In the genomic region with DNA sequence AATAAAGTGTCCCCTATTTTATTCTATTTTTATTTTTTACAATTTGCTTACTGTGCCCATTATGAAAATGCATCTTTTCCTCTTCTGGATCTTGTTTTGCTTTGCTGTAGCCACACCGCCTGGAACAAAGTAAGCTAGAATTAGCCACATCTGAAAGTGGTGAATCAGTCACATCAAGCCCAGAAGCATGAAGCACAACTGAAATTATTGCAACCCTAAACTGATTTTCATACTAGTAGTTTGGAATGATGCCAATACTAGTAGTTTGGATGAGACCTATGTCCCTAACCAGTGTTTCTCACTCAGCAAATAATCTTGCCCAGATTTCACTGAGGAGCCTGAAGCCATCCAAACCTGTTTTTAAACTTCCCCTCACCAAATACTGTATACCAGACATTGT, we compare ENCODE assay signal across 33 cellular contexts.
DNase-seq lines count a peak whose midpoint lies in the region; ATAC-seq and TF ChIP-seq lines count a peak whose summit lies in the region.
"Had no signal": no experiment of that assay in that cellular context is flagged by ENCODE, and none has a peak within 500 bp of the region (broad histone marks: within the 10 kb centered on the region; RNA-seq: fewer than 3 reads in every experiment).

No MANE protein-coding gene starts in this region.

- H2AFZ ChIP-seq in H9 (ENCODE audit: low read length): peak overlapping the region; percentile 40

- H2BK20ac ChIP-seq in H9 (ENCODE audit: low read depth, low read length, poor library complexity, severe bottlenecking): no peak overlapping the region

- H3K18ac ChIP-seq in H9 (ENCODE audit: insufficient read length, low read depth, low read length): no peak overlapping the region

- H3K27ac ChIP-seq in H9 (ENCODE audit: insufficient read length, low read depth, low read length) (no peak overlapping the region), WERI-Rb-1 (no peak overlapping the region), upper lobe of right lung (no peak overlapping the region)
- H3K27ac ChIP-seq: foreskin keratinocyte, SJCRH30, spleen, stomach, tibial artery had no signal

- H3K14ac ChIP-seq in H9 (ENCODE audit: insufficient read depth, low read length): no peak overlapping the region

- DNase-seq in H9 (no peak), NCI-H446 treated with DMSO at 0.1 percent for 48 hours (lab: John Stamatoyannopoulos, UW) (peak; percentile 45), astrocyte of the spinal cord (ENCODE audit: low read depth, low spot score) (peak; percentile 35), osteocyte (ENCODE audit: extremely low spot score, unreplicated experiment) (no peak), WERI-Rb-1 (no peak), kidney tubule cell (ENCODE audit: low spot score) (no peak), upper lobe of right lung (no peak)
- DNase-seq: activated CD4-positive, alpha-beta T cell treated with anti-CD3 and anti-CD28 coated beads for 48 hours; activated T-cell treated with anti-CD3 and anti-CD28 coated beads for 4 hours; CD8-positive, alpha-beta memory T cell; central memory CD4-positive, alpha-beta T cell; DMS 273 treated with DMSO at 0.1 percent for 48 hours; effector memory CD8-positive, alpha-beta T cell; erythroblast; head of caudate nucleus; left ventricle myocardium superior; mesendoderm; MV-4-11; NCI-H1694; NCI-H524 treated with DMSO at 0.1 percent for 48 hours; posterior cingulate gyrus; right cardiac atrium; spleen; stimulated activated CD4-positive, alpha-beta T cell treated with anti-CD3 and anti-CD28 coated beads, Interleukin-2, amount 100 ng/mL, for 24 hours; stimulated activated CD8-positive, alpha-beta memory T cell treated with anti-CD3 and anti-CD28 coated beads, Interleukin-4, amount 100 ng/mL, for 48 hours; stomach; T1000; tibial artery had no signal

- H3K36me3 Mint-ChIP-seq in H9 (ENCODE audit: insufficient read depth in 1 of 3, low read depth in 3 of 3) (no peaks in the 10 kb centered on the region), osteocyte (ENCODE audit: unreplicated experiment) (peaks cover 25% of the 10 kb centered on the region)
- H3K36me3 Mint-ChIP-seq: activated naive CD4-positive, alpha-beta T cell treated with anti-CD3 and anti-CD28 coated beads, Interleukin-2, amount 50 U/mL, for 24 hours; CD8-positive, alpha-beta memory T cell had no signal

- intact Hi-C loops in upper lobe of right lung (cut with DNase I): no loop called here

- no peak for ATAC-seq in upper lobe of right lung
- ATAC-seq: effector memory CD8-positive, alpha-beta T cell; foreskin keratinocyte; GM12878; K562; left ventricle myocardium superior; right cardiac atrium had no signal

- no peaks in the 10 kb centered on the region for H3K27me3 Mint-ChIP-seq in H9 (ENCODE audit: low read depth)
- H3K27me3 Mint-ChIP-seq in osteocyte (ENCODE audit: unreplicated experiment): no peaks in the 10 kb centered on the region
- H3K27me3 Mint-ChIP-seq: activated naive CD4-positive, alpha-beta T cell treated with anti-CD3 and anti-CD28 coated beads, Interleukin-2, amount 50 U/mL, for 24 hours; CD8-positive, alpha-beta memory T cell; effector memory CD8-positive, alpha-beta T cell had no signal

- no peak overlapping the region for H3K9ac ChIP-seq in H9 (ENCODE audit: extremely low read depth, insufficient read length, low read length)

- H4K5ac ChIP-seq in H9 (ENCODE audit: insufficient read length, low read depth, low read length): no peak overlapping the region

- no peaks in the 10 kb centered on the region for H3K79me1 ChIP-seq in H9 (ENCODE audit: insufficient read depth, low read depth, low read length, poor library complexity, severe bottlenecking)

- H3K4me3 ChIP-seq in astrocyte of the spinal cord (ENCODE audit: low read depth, low read length) (no peak overlapping the region), WERI-Rb-1 (ENCODE audit: low read depth, low read length) (no peak overlapping the region), upper lobe of right lung (no peak overlapping the region)
- H3K4me3 ChIP-seq: GM12878, K562, SJCRH30, spleen, stomach, tibial artery had no signal

- no peaks in the 10 kb centered on the region for H3K4me1 ChIP-seq in H9 (ENCODE audit: insufficient read depth, low read length)
- H3K4me1 ChIP-seq in upper lobe of right lung: no peaks in the 10 kb centered on the region
- H3K4me1 ChIP-seq: SJCRH30, spleen, stomach, tibial artery had no signal

- H3K4ac ChIP-seq in H9 (ENCODE audit: low read depth, low read length): no peak overlapping the region

- no peak overlapping the region for H4K8ac ChIP-seq in H9 (replicated peaks; ENCODE audit: insufficient read length, low read depth, low read length)

- H4K20me1 ChIP-seq in H9 (ENCODE audit: control insufficient read depth, insufficient read depth, insufficient read length): no peaks in the 10 kb centered on the region

- no CpG with 5 or more reads among the region's 1 CpG for WGBS in H9 (ENCODE audit: extremely low coverage, insufficient read length, low lambda C conversion rate)

- no peaks in the 10 kb centered on the region for H3K23me2 ChIP-seq in H9 (ENCODE audit: insufficient read length, low read depth, low read length, poor library complexity, severe bottlenecking)

- H2BK15ac ChIP-seq in H9 (ENCODE audit: low read depth, low read length): no peak overlapping the region

- no peaks in the 10 kb centered on the region for H3K79me2 ChIP-seq in H9 (ENCODE audit: insufficient read depth, low read length)

- H3K4me3 Mint-ChIP-seq in H9: no peak overlapping the region
- no peak overlapping the region for H3K4me3 Mint-ChIP-seq in osteocyte (ENCODE audit: unreplicated experiment)
- H3K4me3 Mint-ChIP-seq: activated naive CD4-positive, alpha-beta T cell treated with anti-CD3 and anti-CD28 coated beads, Interleukin-2, amount 50 U/mL, for 24 hours; CD8-positive, alpha-beta memory T cell; effector memory CD8-positive, alpha-beta T cell had no signal

- H3K27me3 ChIP-seq in H9 (ENCODE audit: insufficient read depth, low read length) (no peaks in the 10 kb centered on the region), WERI-Rb-1 (ENCODE audit: insufficient read depth, low read depth, severe bottlenecking) (no peaks in the 10 kb centered on the region), upper lobe of right lung (no peaks in the 10 kb centered on the region)
- H3K27me3 ChIP-seq: foreskin keratinocyte, SJCRH30, spleen, stomach, tibial artery had no signal

- H3K56ac ChIP-seq in H9 (ENCODE audit: insufficient read length, low read depth, low read length): no peak overlapping the region

- no peak overlapping the region for H2BK120ac ChIP-seq in H9 (ENCODE audit: low read depth, low read length, poor library complexity, severe bottlenecking)

- no peak overlapping the region for H2BK12ac ChIP-seq in H9 (ENCODE audit: insufficient read length, low read depth, low read length)

- H3K23ac ChIP-seq in H9 (ENCODE audit: insufficient read length, low read depth, low read length): no peak overlapping the region

- H2BK5ac ChIP-seq in H9 (ENCODE audit: insufficient read length, low read length): no peak overlapping the region

- H4K91ac ChIP-seq in H9 (ENCODE audit: insufficient read length, low read depth, low read length): no peak overlapping the region

- no peak overlapping the region for H3T11ph ChIP-seq in H9 (ENCODE audit: low read length)

- H3K27ac Mint-ChIP-seq in H9 (no peak overlapping the region), osteocyte (ENCODE audit: unreplicated experiment) (peak overlapping the region; percentile 29)
- H3K27ac Mint-ChIP-seq: activated naive CD4-positive, alpha-beta T cell treated with anti-CD3 and anti-CD28 coated beads, Interleukin-2, amount 50 U/mL, for 24 hours; CD8-positive, alpha-beta memory T cell; effector memory CD8-positive, alpha-beta T cell had no signal

- in situ Hi-C loops in astrocyte of the spinal cord (cut with HindIII; ENCODE audit: low sequenced_read_pairs): no loop called here

- H3K9me3 Mint-ChIP-seq in H9 (no peaks in the 10 kb centered on the region), osteocyte (ENCODE audit: unreplicated experiment) (no peaks in the 10 kb centered on the region)

- H2AK5ac ChIP-seq in H9 (ENCODE audit: insufficient read length, low read length): no peak overlapping the region

- no peak overlapping the region for H3K4me2 ChIP-seq in H9 (ENCODE audit: insufficient read depth, insufficient read length, low read length)

- no peak for TF ChIP-seq CTCF in H9 (conservative IDR thresholded peaks at IDR 0.05)
- TF ChIP-seq CTCF in astrocyte of the spinal cord (IDR thresholded peaks at IDR 0.05; ENCODE audit: low read depth, low read length): no peak
- TF ChIP-seq CTCF in osteocyte (IDR thresholded peaks at IDR 0.05): no peak
- no peak for TF ChIP-seq CTCF in WERI-Rb-1 (IDR thresholded peaks at IDR 0.05; ENCODE audit: low read depth, low read length)
- TF ChIP-seq CTCF in upper lobe of right lung (IDR thresholded peaks at IDR 0.05): no peak

- H3K4me1 Mint-ChIP-seq in H9: no peaks in the 10 kb centered on the region
- peaks cover 18% of the 10 kb centered on the region for H3K4me1 Mint-ChIP-seq in osteocyte (ENCODE audit: unreplicated experiment)
- H3K4me1 Mint-ChIP-seq: activated naive CD4-positive, alpha-beta T cell treated with anti-CD3 and anti-CD28 coated beads, Interleukin-2, amount 50 U/mL, for 24 hours; CD8-positive, alpha-beta memory T cell had no signal

- no peaks in the 10 kb centered on the region for H3K9me3 ChIP-seq in H9 (ENCODE audit: control insufficient read depth, low read depth, low read length)
- H3K9me3 ChIP-seq in WERI-Rb-1 (ENCODE audit: severe bottlenecking): no peaks in the 10 kb centered on the region
- H3K9me3 ChIP-seq in upper lobe of right lung: no peaks in the 10 kb centered on the region
- H3K9me3 ChIP-seq: SJCRH30, spleen, stomach, tibial artery had no signal

- H3K36me3 ChIP-seq in WERI-Rb-1 (no peaks in the 10 kb centered on the region), upper lobe of right lung (no peaks in the 10 kb centered on the region)
- H3K36me3 ChIP-seq: SJCRH30, spleen, stomach, tibial artery had no signal

Comparison
In these comparisons a context has a peak if more than half of its experiments do, and no peak if none do; other contexts are left out.
1. DNase-seq: peak in NCI-H446 treated with DMSO at 0.1 percent for 48 hours (single experiment) and astrocyte of the spinal cord (single experiment); none in H9 (single experiment), osteocyte (single experiment), WERI-Rb-1 (single experiment), kidney tubule cell (single experiment) and upper lobe of right lung (single experiment).